ENCODE assay signal across 8 cellular contexts in genomic region chr5:6827815-6828214, GRCh38.
DNase-seq lines count a peak whose midpoint lies in the region; ATAC-seq and TF ChIP-seq lines count a peak whose summit lies in the region.

No MANE protein-coding gene starts in this region.

- H3K4me3 ChIP-seq in HAP-1, result no peak overlapping the region

- ATAC-seq in CD4-positive, alpha-beta T cell (ENCODE audit: poor library complexity), result peak; percentile 93
- peak; percentile 69 for ATAC-seq in HG03460 (IDR thresholded peaks at IDR 0.05; ENCODE audit: unreplicated experiment)

- intact Hi-C loops in CD4-positive, alpha-beta T cell (cut with DNase I, micrococcal nuclease), result no loop called here

- H3K27ac ChIP-seq in CD4-positive, alpha-beta T cell (ENCODE audit: low read depth, low read length), result no peak overlapping the region

- H3K27ac Mint-ChIP-seq in CD4-positive, alpha-beta T cell, result peak overlapping the region; percentile 75

- H3K36me3 ChIP-seq in HAP-1 (replicated peaks), result no peaks in the 10 kb centered on the region

- H3K9me3 Mint-ChIP-seq in CD4-positive, alpha-beta T cell, result peaks cover 4% of the 10 kb centered on the region

- peak overlapping the region; percentile 84 for H3K4me3 Mint-ChIP-seq in CD4-positive, alpha-beta T cell

- DNase-seq in CD4-positive, alpha-beta T cell, result peak in 4 of 10 experiments; percentile 6 to 33 (median 19)
- DNase-seq in GM20000 (ENCODE audit: low spot score), result peak; percentile 53
- DNase-seq in activated T-cell treated with anti-CD3 and anti-CD28 coated beads, Interleukin-2, amount 50 U/mL, for 48 hours, result peak; percentile 39 to 41
- peak in 2 of 3 experiments; percentile 37 to 43 for DNase-seq in stimulated activated CD4-positive, alpha-beta T cell treated with anti-CD3 and anti-CD28 coated beads, TNF-alpha, amount 100 ng/mL, for 24 hours (ENCODE audit: low read depth in 3 of 3)
- DNase-seq in DMS79 (lab: John Stamatoyannopoulos, UW), result no peak
- no peak for DNase-seq in NCI-H2029 (lab: John Stamatoyannopoulos, UW)
- DNase-seq in HAP-1 (ENCODE audit: low spot score in 2 of 2), result no peak

- TF ChIP-seq CTCF in CD4-positive, alpha-beta T cell (IDR thresholded peaks at IDR 0.05), result no peak
- no peak for TF ChIP-seq CTCF in GM20000 (IDR thresholded peaks at IDR 0.05; ENCODE audit: extremely low read depth, missing control alignments)

- CTCF ChIA-PET in CD4-positive, alpha-beta T cell (lab: Charles Lee), result no interaction called here

- in situ Hi-C loops in HAP-1 (cut with MboI; ENCODE audit: low sequenced_read_pairs), result no loop called here

- peaks cover 7% of the 10 kb centered on the region for H3K27me3 Mint-ChIP-seq in CD4-positive, alpha-beta T cell

- peaks cover 40% of the 10 kb centered on the region for H3K4me1 Mint-ChIP-seq in CD4-positive, alpha-beta T cell (ENCODE audit: low read depth)

- POLR2A ChIA-PET in CD4-positive, alpha-beta T cell (lab: Charles Lee), result interaction anchor here (0.7 kb wide), 1 partner anchor 865 kb away, joined by 4 read pairs; no protein-coding TSS in a partner anchor

- no peaks in the 10 kb centered on the region for H3K27me3 ChIP-seq in CD4-positive, alpha-beta T cell (ENCODE audit: control insufficient read depth, insufficient read depth, low read length)
- no peaks in the 10 kb centered on the region for H3K27me3 ChIP-seq in HAP-1 (ENCODE audit: low read depth)

- H3K36me3 Mint-ChIP-seq in CD4-positive, alpha-beta T cell (ENCODE audit: low read depth), result no peaks in the 10 kb centered on the region

- H3K4me1 ChIP-seq in HAP-1, result no peaks in the 10 kb centered on the region

- no peaks in the 10 kb centered on the region for H3K9me3 ChIP-seq in CD4-positive, alpha-beta T cell (ENCODE audit: control insufficient read depth, low read length)
- no peaks in the 10 kb centered on the region for H3K9me3 ChIP-seq in HAP-1

Comparison
In these comparisons a context has a peak if more than half of its experiments do, and no peak if none do; other contexts are left out.
1. DNase-seq: peak in GM20000 (single experiment), activated T-cell treated with anti-CD3 and anti-CD28 coated beads, Interleukin-2, amount 50 U/mL, for 48 hours (2 of 2) and stimulated activated CD4-positive, alpha-beta T cell treated with anti-CD3 and anti-CD28 coated beads, TNF-alpha, amount 100 ng/mL, for 24 hours (2 of 3); none in DMS79 (single experiment), NCI-H2029 (single experiment) and HAP-1 (0 of 2).